19 cellular contexts compared by ENCODE assay signal in the genomic region with DNA sequence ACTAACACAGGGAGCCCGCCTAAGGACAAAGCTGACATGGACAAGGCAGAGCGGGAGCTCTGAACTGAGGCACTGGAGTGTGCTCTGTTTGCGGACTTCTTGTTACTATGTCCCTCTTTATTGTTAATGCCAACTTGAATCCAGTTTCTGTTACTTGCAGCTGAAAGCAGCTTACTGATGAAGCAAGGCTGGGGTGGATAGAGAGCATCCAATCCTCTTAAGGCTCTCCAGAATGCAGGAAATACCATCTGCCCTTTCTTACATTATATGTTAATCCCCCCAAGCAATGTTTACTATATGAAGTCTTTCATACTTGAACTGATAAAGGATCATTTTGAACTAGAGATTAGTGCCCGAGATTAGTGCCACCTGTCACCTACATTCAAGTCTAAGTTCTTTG. TPM values are rescaled to one million over a fixed set of nuclear protein-coding genes. Genes with fewer than 3 reads are reported as not detected.
DNase-seq lines count a peak whose midpoint lies in the region; ATAC-seq, FAIRE-seq and TF ChIP-seq lines count a peak whose summit lies in the region.
"Had no signal": no experiment of that assay in that cellular context is flagged by ENCODE, and none has a peak within 500 bp of the region (broad histone marks: within the 10 kb centered on the region; RNA-seq: fewer than 3 reads in every experiment).

No MANE protein-coding gene starts in this region.

- intact Hi-C loops in CD4-positive, alpha-beta T cell (cut with DNase I, micrococcal nuclease): no loop called here
- intact Hi-C loops in activated CD4-positive, alpha-beta T cell treated with anti-CD3 and anti-CD28 coated beads for 36 hours (cut with DNase I, micrococcal nuclease): no loop called here

- no peak overlapping the region for H3K4me3 ChIP-seq in WERI-Rb-1 (ENCODE audit: low read depth, low read length)
- H3K4me3 ChIP-seq: BLaER1 treated with 17β-estradiol and CSF1 and Interleukin-3, amounts not matched to agents 10 nM and 100 nM; K562 had no signal

- H3K27ac Mint-ChIP-seq in CD4-positive, alpha-beta T cell: no peak overlapping the region
- H3K27ac Mint-ChIP-seq in activated CD4-positive, alpha-beta T cell treated with anti-CD3 and anti-CD28 coated beads for 36 hours: no peak overlapping the region
- H3K27ac Mint-ChIP-seq: B cell; CD8-positive, alpha-beta memory T cell had no signal

- H3K27ac ChIP-seq in WERI-Rb-1: peak overlapping the region; percentile 76
- no peak overlapping the region for H3K27ac ChIP-seq in CD4-positive, alpha-beta T cell (ENCODE audit: low read depth, low read length)
- H3K27ac ChIP-seq: BLaER1 treated with 17β-estradiol and CSF1 and Interleukin-3, amounts not matched to agents 10 nM and 100 nM had no signal

- CTCF ChIA-PET in CD4-positive, alpha-beta T cell (lab: Charles Lee): no interaction called here
- CTCF ChIA-PET in activated CD4-positive, alpha-beta T cell treated with anti-CD3 and anti-CD28 coated beads for 36 hours (lab: Charles Lee): no interaction called here

- ATAC-seq in CD4-positive, alpha-beta T cell (ENCODE audit: poor library complexity): no peak
- no peak for ATAC-seq in activated CD4-positive, alpha-beta T cell treated with anti-CD3 and anti-CD28 coated beads for 36 hours
- ATAC-seq: HCT116, K562 had no signal

- peaks cover 35% of the 10 kb centered on the region for H3K4me1 Mint-ChIP-seq in CD4-positive, alpha-beta T cell (ENCODE audit: low read depth)
- peaks cover 30% of the 10 kb centered on the region for H3K4me1 Mint-ChIP-seq in activated CD4-positive, alpha-beta T cell treated with anti-CD3 and anti-CD28 coated beads for 36 hours

- H3K9me3 ChIP-seq in WERI-Rb-1 (ENCODE audit: severe bottlenecking): peaks cover 5% of the 10 kb centered on the region
- no peaks in the 10 kb centered on the region for H3K9me3 ChIP-seq in CD4-positive, alpha-beta T cell (ENCODE audit: control insufficient read depth, low read length)

- TF ChIP-seq CTCF in D721Med (IDR thresholded peaks at IDR 0.05; ENCODE audit: insufficient read depth, missing control alignments): no peak
- TF ChIP-seq CTCF in WERI-Rb-1 (IDR thresholded peaks at IDR 0.05; ENCODE audit: low read depth, low read length): no peak
- TF ChIP-seq CTCF in CD4-positive, alpha-beta T cell (IDR thresholded peaks at IDR 0.05): no peak

- FAIRE-seq in D721Med (lab: Jason Lieb, UNC): peak; percentile 99
- FAIRE-seq: K562 had no signal

- POLR2A ChIA-PET in CD4-positive, alpha-beta T cell (lab: Charles Lee): interaction anchor here (1.0 kb wide), 1 partner anchor 9 kb away, joined by 3 read pairs; the partner anchor contains the start of genes FAM210A and RNMT
- POLR2A ChIA-PET in activated CD4-positive, alpha-beta T cell treated with anti-CD3 and anti-CD28 coated beads for 36 hours (lab: Charles Lee): no interaction called here

- DNase-seq in D721Med (ENCODE audit: insufficient read length, low spot score): no peak
- DNase-seq in NCI-H524 treated with DMSO at 0.1 percent for 48 hours (lab: John Stamatoyannopoulos, UW): peak; percentile 97
- DNase-seq in WERI-Rb-1: peak; percentile 60
- peak; percentile 60 for DNase-seq in iris pigment epithelial cell (ENCODE audit: low read depth)
- no peak for DNase-seq in CD4-positive, alpha-beta T cell
- DNase-seq in activated CD4-positive, alpha-beta T cell treated with anti-CD3 and anti-CD28 coated beads for 36 hours: no peak
- no peak for DNase-seq in GM03348 (ENCODE audit: low spot score)
- no peak for DNase-seq in NAMALWA (ENCODE audit: low spot score)
- DNase-seq: CD8-positive, alpha-beta memory T cell; COR-L47; DMS153; DMS79; GDM1; GOT3; H7 had no signal

- peaks cover 11% of the 10 kb centered on the region for H3K36me3 Mint-ChIP-seq in CD4-positive, alpha-beta T cell (ENCODE audit: low read depth)
- peaks cover 16% of the 10 kb centered on the region for H3K36me3 Mint-ChIP-seq in activated CD4-positive, alpha-beta T cell treated with anti-CD3 and anti-CD28 coated beads for 36 hours (ENCODE audit: low read depth)

- no peaks in the 10 kb centered on the region; the same call in 1 of the 2 replicates for H3K36me3 ChIP-seq in WERI-Rb-1

- H3K27me3 Mint-ChIP-seq in CD4-positive, alpha-beta T cell: no peaks in the 10 kb centered on the region
- H3K27me3 Mint-ChIP-seq in activated CD4-positive, alpha-beta T cell treated with anti-CD3 and anti-CD28 coated beads for 36 hours: no peaks in the 10 kb centered on the region
- H3K27me3 Mint-ChIP-seq: B cell had no signal

- no peaks in the 10 kb centered on the region for H3K27me3 ChIP-seq in WERI-Rb-1 (ENCODE audit: insufficient read depth, low read depth, severe bottlenecking)
- H3K27me3 ChIP-seq in CD4-positive, alpha-beta T cell (ENCODE audit: control insufficient read depth, insufficient read depth, low read length): no peaks in the 10 kb centered on the region
- H3K27me3 ChIP-seq: BLaER1 treated with 17β-estradiol and CSF1 and Interleukin-3, amounts not matched to agents 10 nM and 100 nM had no signal

- H3K4me3 Mint-ChIP-seq in CD4-positive, alpha-beta T cell: no peak overlapping the region
- no peak overlapping the region for H3K4me3 Mint-ChIP-seq in activated CD4-positive, alpha-beta T cell treated with anti-CD3 and anti-CD28 coated beads for 36 hours
- H3K4me3 Mint-ChIP-seq: B cell; CD8-positive, alpha-beta memory T cell had no signal

- H3K9me3 Mint-ChIP-seq in CD4-positive, alpha-beta T cell: no peaks in the 10 kb centered on the region
- no peaks in the 10 kb centered on the region for H3K9me3 Mint-ChIP-seq in activated CD4-positive, alpha-beta T cell treated with anti-CD3 and anti-CD28 coated beads for 36 hours (ENCODE audit: low read depth)
- H3K9me3 Mint-ChIP-seq: CD8-positive, alpha-beta memory T cell had no signal

RNA-seq across cellular contexts. Expression of gene FAM210A, which starts 9.4 kb away (rescaled TPM):
- 1 to 10 TPM; 3.4 to 3.5 TPM for total RNA-seq in CD4-positive, alpha-beta T cell
- total RNA-seq in activated CD4-positive, alpha-beta T cell treated with anti-CD3 and anti-CD28 coated beads for 36 hours: 10 to 100 TPM; 46.8 to 56.4 TPM

RNA-seq across cellular contexts. Expression of gene RNMT, which starts 9.6 kb away (rescaled TPM):
- total RNA-seq in CD4-positive, alpha-beta T cell: 100 to 1,000 TPM; 128 to 130 TPM
- 10 to 100 TPM; 61.2 to 64.3 TPM for total RNA-seq in activated CD4-positive, alpha-beta T cell treated with anti-CD3 and anti-CD28 coated beads for 36 hours

Comparison
In these comparisons a context has a peak if more than half of its experiments do, and no peak if none do; other contexts are left out.
1. DNase-seq: peak in NCI-H524 treated with DMSO at 0.1 percent for 48 hours (single experiment), WERI-Rb-1 (single experiment) and iris pigment epithelial cell (single experiment); none in D721Med (single experiment), CD4-positive, alpha-beta T cell (0 of 10), activated CD4-positive, alpha-beta T cell treated with anti-CD3 and anti-CD28 coated beads for 36 hours (single experiment), GM03348 (single experiment) and NAMALWA (single experiment).
2. RNA of gene FAM210A, which starts 9.4 kb away (total RNA-seq): 46.8 to 56.4 TPM in activated CD4-positive, alpha-beta T cell treated with anti-CD3 and anti-CD28 coated beads for 36 hours; 3.4 to 3.5 TPM in CD4-positive, alpha-beta T cell; every median in the first group is over 10 times any median in the second.